ENCODE assay signal across 8 cellular contexts in the genomic region with DNA sequence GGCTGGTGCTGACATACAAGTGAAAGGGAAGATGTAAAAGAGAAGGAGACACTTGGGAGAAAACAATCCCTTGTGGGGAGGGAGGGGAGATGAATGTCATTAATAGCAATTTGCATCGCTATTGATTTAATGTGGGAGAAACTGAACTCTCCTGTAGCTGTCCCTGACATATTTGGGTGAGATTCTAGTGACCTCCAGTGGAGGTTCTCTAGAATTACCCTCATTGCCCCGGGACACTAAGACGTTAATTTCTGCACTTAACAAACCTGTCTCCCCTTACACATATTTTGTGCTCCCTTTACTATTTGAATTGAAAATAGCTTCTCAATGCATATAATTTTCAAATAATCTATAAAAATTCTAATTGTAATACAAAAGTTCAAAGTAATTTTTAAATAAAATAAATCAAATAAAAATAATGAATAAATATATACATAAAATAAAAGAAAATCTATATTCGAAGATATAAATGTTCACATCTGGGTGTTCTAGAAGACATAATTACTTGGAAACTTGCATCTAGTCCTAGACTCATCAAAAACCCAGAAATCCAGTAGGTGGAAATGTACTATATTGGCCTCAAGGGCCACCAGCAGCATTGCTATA.
DNase-seq lines count a peak whose midpoint lies in the region; ATAC-seq, FAIRE-seq and TF ChIP-seq lines count a peak whose summit lies in the region.

No MANE protein-coding gene starts in this region.

- ATAC-seq in natural killer cell (no peak), HG03442 (IDR thresholded peaks at IDR 0.05; ENCODE audit: unreplicated experiment) (peak; percentile 81), HG03521 (IDR thresholded peaks at IDR 0.05; ENCODE audit: unreplicated experiment) (no peak)
- no peak for ATAC-seq in natural killer cell treated with Interleukin-12 subunit alpha and Interleukin-12 subunit beta and Interleukin-15 and Interleukin-18, amount 100 ng/mL, for 72 hours

- H3K4me3 ChIP-seq in bronchial epithelial cell (ENCODE audit: low read depth, low read length) = no peak overlapping the region

- H3K4me3 Mint-ChIP-seq in natural killer cell = no peak overlapping the region
- no peak overlapping the region for H3K4me3 Mint-ChIP-seq in natural killer cell treated with Interleukin-12 subunit alpha and Interleukin-12 subunit beta and Interleukin-15 and Interleukin-18, amount 100 ng/mL, for 72 hours

- TF ChIP-seq CTCF in natural killer cell (IDR thresholded peaks at IDR 0.05) = peak; percentile 15
- peak; percentile 66 for TF ChIP-seq CTCF in bronchial epithelial cell (IDR thresholded peaks at IDR 0.05; ENCODE audit: insufficient read depth, low read length, severe bottlenecking)

- H3K4me1 Mint-ChIP-seq in natural killer cell = no peaks in the 10 kb centered on the region
- H3K4me1 Mint-ChIP-seq in natural killer cell treated with Interleukin-12 subunit alpha and Interleukin-12 subunit beta and Interleukin-15 and Interleukin-18, amount 100 ng/mL, for 72 hours (ENCODE audit: low read depth in 2 of 2) = no peaks in the 10 kb centered on the region

- H3K36me3 ChIP-seq in bronchial epithelial cell (ENCODE audit: control insufficient read depth, insufficient read depth, low read length) = no peaks in the 10 kb centered on the region

- H3K27ac ChIP-seq in layer of hippocampus (ENCODE audit: low read depth, low read length) = peak overlapping the region; percentile 94

- H3K27me3 Mint-ChIP-seq in natural killer cell (ENCODE audit: low read depth in 2 of 2) = peaks cover 0 to 2% of the 10 kb centered on the region in 2 donors
- H3K27me3 Mint-ChIP-seq in natural killer cell treated with Interleukin-12 subunit alpha and Interleukin-12 subunit beta and Interleukin-15 and Interleukin-18, amount 100 ng/mL, for 72 hours = peaks cover 0 to 9% of the 10 kb centered on the region in 2 donors

- FAIRE-seq in bronchial epithelial cell (lab: Jason Lieb, UNC) = no peak
- FAIRE-seq in urothelium cell line (lab: Jason Lieb, UNC) = no peak

- H3K9me3 Mint-ChIP-seq in natural killer cell = no peaks in the 10 kb centered on the region
- H3K9me3 Mint-ChIP-seq in natural killer cell treated with Interleukin-12 subunit alpha and Interleukin-12 subunit beta and Interleukin-15 and Interleukin-18, amount 100 ng/mL, for 72 hours = no peaks in the 10 kb centered on the region

- DNase-seq in natural killer cell (no peak), NCI-H526 treated with DMSO at 0.1 percent for 48 hours (lab: John Stamatoyannopoulos, UW) (peak; percentile 88), bronchial epithelial cell (ENCODE audit: low read depth) (peak; percentile 63), urothelium cell line (ENCODE audit: low spot score) (peak; percentile 60)
- DNase-seq in natural killer cell treated with Interleukin-12 subunit alpha and Interleukin-12 subunit beta and Interleukin-15 and Interleukin-18, amount 100 ng/mL, for 72 hours (ENCODE audit: low spot score) = no peak

- no peak overlapping the region for H3K27ac Mint-ChIP-seq in natural killer cell
- H3K27ac Mint-ChIP-seq in natural killer cell treated with Interleukin-12 subunit alpha and Interleukin-12 subunit beta and Interleukin-15 and Interleukin-18, amount 100 ng/mL, for 72 hours = no peak overlapping the region

- intact Hi-C loops in natural killer cell (cut with micrococcal nuclease) = no loop called here

- no peaks in the 10 kb centered on the region for H3K27me3 ChIP-seq in bronchial epithelial cell (ENCODE audit: control insufficient read depth, insufficient read depth, low read length)
- no peaks in the 10 kb centered on the region for H3K27me3 ChIP-seq in layer of hippocampus (ENCODE audit: control insufficient read depth, insufficient read depth, low read length)

- no peaks in the 10 kb centered on the region for H3K36me3 Mint-ChIP-seq in natural killer cell
- H3K36me3 Mint-ChIP-seq in natural killer cell treated with Interleukin-12 subunit alpha and Interleukin-12 subunit beta and Interleukin-15 and Interleukin-18, amount 100 ng/mL, for 72 hours = no peaks in the 10 kb centered on the region

Comparison
In these comparisons a context has a peak if more than half of its experiments do, and no peak if none do; other contexts are left out.
1. DNase-seq: peak in NCI-H526 treated with DMSO at 0.1 percent for 48 hours (single experiment), bronchial epithelial cell (single experiment) and urothelium cell line (single experiment); none in natural killer cell (single experiment) and natural killer cell treated with Interleukin-12 subunit alpha and Interleukin-12 subunit beta and Interleukin-15 and Interleukin-18, amount 100 ng/mL, for 72 hours (single experiment).